29 cellular contexts compared by ENCODE assay signal in genomic region chr15:89652666-89653065, GRCh38. TPM values are rescaled to one million over a fixed set of nuclear protein-coding genes. Genes with fewer than 3 reads are reported as not detected.
DNase-seq lines count a peak whose midpoint lies in the region; ATAC-seq, FAIRE-seq and TF ChIP-seq lines count a peak whose summit lies in the region.
"Had no signal": no experiment of that assay in that cellular context is flagged by ENCODE, and none has a peak within 500 bp of the region (broad histone marks: within the 10 kb centered on the region; RNA-seq: fewer than 3 reads in every experiment).

No MANE protein-coding gene starts in this region.

- H3K56ac ChIP-seq in H1 (replicated peaks; ENCODE audit: insufficient read length, low read depth, low read length), result no peak overlapping the region

- H3K18ac ChIP-seq in H1 (ENCODE audit: extremely low read depth, low read length), result no peak overlapping the region

- H3K23ac ChIP-seq in H1 (ENCODE audit: insufficient read length), result no peak overlapping the region

- DNase-seq in A549 (ENCODE audit: low read depth in 1 of 2, low spot score in 1 of 2), result no peak
- no peak for DNase-seq in PC-3
- DNase-seq in H1 (ENCODE audit: low read depth in 1 of 2, low spot score in 2 of 2), result no peak
- peak; percentile 78 for DNase-seq in osteoblast (ENCODE audit: insufficient read length, low spot score, missing footprints)
- DNase-seq in SK-N-SH, result no peak
- DNase-seq in stimulated activated naive CD8-positive, alpha-beta T cell treated with anti-CD3 and anti-CD28 coated beads, Interleukin-15, Interleukin-2, amounts not matched to agents 100 U/mL and 50 U/mL, for 24 hours, result no peak
- no peak for DNase-seq in stimulated activated CD4-positive, alpha-beta T cell treated with anti-CD3 and anti-CD28 coated beads, Interleukin-1b, Interleukin-23, amount 100 ng/mL, for 48 hours
- DNase-seq: CD4-positive, CD25-positive, alpha-beta regulatory T cell; COR-L47; DMS 273 treated with DMSO at 0.1 percent for 48 hours; DMS79; EL; GDM1; HCEC 1CT; NCI-H1092; NCI-H1436 treated with DMSO at 0.1 percent for 48 hours; NCI-H1930; NCI-H446; NCI-H524 treated with DMSO at 0.1 percent for 48 hours; NCI-H774; SHP77 had no signal

- no peak overlapping the region for H2BK15ac ChIP-seq in H1 (ENCODE audit: low read length)

- no peak overlapping the region for H3K14ac ChIP-seq in H1 (ENCODE audit: insufficient read length)

- H3K79me2 ChIP-seq in PC-3 (ENCODE audit: low read length), result peaks cover 39% of the 10 kb centered on the region
- H3K79me2 ChIP-seq in H1 (ENCODE audit: control insufficient read depth in 1 of 2, insufficient read depth in 2 of 2, low read length in 2 of 2), result peaks cover 0 to 8% of the 10 kb centered on the region in 2 experiments; a peak in 2 of 4 replicates
- peaks cover 31% of the 10 kb centered on the region for H3K79me2 ChIP-seq in osteoblast (ENCODE audit: insufficient read depth, low read length)
- H3K79me2 ChIP-seq in SK-N-SH (ENCODE audit: insufficient read depth), result peaks cover 39% of the 10 kb centered on the region

- no peak for FAIRE-seq in A549 (lab: Jason Lieb, UNC)
- FAIRE-seq in H1 (lab: Jason Lieb, UNC), result no peak
- FAIRE-seq: GM12878 had no signal

- no peak overlapping the region for H2AK5ac ChIP-seq in H1 (ENCODE audit: low read depth, low read length)

- H3K4ac ChIP-seq in H1 (replicated peaks; ENCODE audit: insufficient read length, low read depth, low read length), result no peak overlapping the region

- peaks cover 4% of the 10 kb centered on the region; the same call in 1 of the 3 replicates for H3K4me1 ChIP-seq in A549
- peaks cover 20% of the 10 kb centered on the region; the same call in 1 of the 2 replicates for H3K4me1 ChIP-seq in PC-3 (ENCODE audit: insufficient read depth, low read length)
- H3K4me1 ChIP-seq in H1 (replicated peaks in 1 of 4; ENCODE audit: control insufficient read depth in 3 of 4, insufficient read depth in 4 of 4, low read length in 3 of 4), result peaks cover 0 to 2% (median under 1%) of the 10 kb centered on the region in 4 experiments; a peak in 2 of 7 replicates
- peaks cover 17% of the 10 kb centered on the region for H3K4me1 ChIP-seq in osteoblast (ENCODE audit: insufficient read depth, low read length)
- H3K4me1 ChIP-seq in SK-N-SH (ENCODE audit: control insufficient read depth in 1 of 2, insufficient read depth in 2 of 2, low read depth in 1 of 2, low read length in 1 of 2), result peaks cover 0 to 6% of the 10 kb centered on the region in 2 experiments; a peak in 2 of 4 replicates

- no peak for TF ChIP-seq EP300 in A549 (IDR thresholded peaks at IDR 0.05)
- TF ChIP-seq EP300 in H1 (IDR thresholded peaks at IDR 0.05; ENCODE audit: borderline replicate concordance in 1 of 2, low read depth in 2 of 2, low read length in 2 of 2), result no peak
- no peak for TF ChIP-seq EP300 in SK-N-SH (IDR thresholded peaks at IDR 0.05; ENCODE audit: borderline replicate concordance in 1 of 2, low read depth in 1 of 2, low read length in 1 of 2)

- no peak overlapping the region for H3K27ac ChIP-seq in A549
- no peak overlapping the region for H3K27ac ChIP-seq in PC-3 (ENCODE audit: low read length)
- no peak overlapping the region for H3K27ac ChIP-seq in H1 (ENCODE audit: low read depth, low read length)
- H3K27ac ChIP-seq in osteoblast (ENCODE audit: low read depth, low read length), result no peak overlapping the region
- H3K27ac ChIP-seq in SK-N-SH (ENCODE audit: low read depth in 2 of 2, low read length in 1 of 2), result no peak overlapping the region
- H3K27ac ChIP-seq: BLaER1, HL-60 had no signal

- ATAC-seq in A549 (peak; percentile 9 to 10; a peak in 1 of 6 replicates), PC-3 (no peak), GM19463 (IDR thresholded peaks at IDR 0.05; ENCODE audit: unreplicated experiment) (no peak)
- ATAC-seq in stimulated activated naive CD8-positive, alpha-beta T cell treated with anti-CD3 and anti-CD28 coated beads, Interleukin-15, Interleukin-2, amounts not matched to agents 100 U/mL and 50 U/mL, for 24 hours, result no peak
- ATAC-seq: GM12878, GM23338 had no signal

- H4K8ac ChIP-seq in H1 (ENCODE audit: extremely low read depth, insufficient read depth, low read length), result peak overlapping the region; percentile 71; the same call in 1 of the 2 replicates

- POLR2A ChIA-PET in A549 (lab: Yijun Ruan, JAX), result interaction anchor here (0.7 kb wide), 1 partner anchor 241 kb away, joined by 3 read pairs; the partner anchor contains the start of gene AP3S2
- POLR2A ChIA-PET in PC-3 (lab: Charles Lee; ENCODE audit: unreplicated experiment), result no interaction called here
- POLR2A ChIA-PET in H1 (lab: Charles Lee; ENCODE audit: partially characterized antibody), result interaction anchor here (0.6 kb wide), 1 partner anchor 137 kb away, joined by 3 read pairs; no protein-coding TSS in a partner anchor
- POLR2A ChIA-PET in SK-N-SH (lab: Yijun Ruan, JAX), result interaction anchor here (1.0 kb wide), 1 partner anchor 13 kb away, joined by 3 read pairs; no protein-coding TSS in a partner anchor

- H3K9ac ChIP-seq in PC-3 (ENCODE audit: low read length) (no peak overlapping the region), H1 (replicated peaks in 1 of 4; ENCODE audit: extremely low read depth in 1 of 4, low read depth in 3 of 4, low read length in 3 of 4) (no peak overlapping the region), SK-N-SH (no peak overlapping the region)
- H3K9ac ChIP-seq: BLaER1 had no signal

- intact Hi-C loops in PC-3 (cut with micrococcal nuclease), result no loop called here

- no peak overlapping the region for H2BK5ac ChIP-seq in H1 (ENCODE audit: low read depth, low read length)

- no peak overlapping the region for H3K4me2 ChIP-seq in A549
- H3K4me2 ChIP-seq in PC-3 (ENCODE audit: low read length), result no peak overlapping the region
- no peak overlapping the region for H3K4me2 ChIP-seq in H1 (ENCODE audit: insufficient read depth in 1 of 2, low read depth in 2 of 2, low read length in 2 of 2)
- no peak overlapping the region for H3K4me2 ChIP-seq in osteoblast (ENCODE audit: insufficient read depth, low read length)
- no peak overlapping the region for H3K4me2 ChIP-seq in SK-N-SH
- H3K4me2 ChIP-seq: BLaER1, GM23338 had no signal

- no peak overlapping the region for H2BK120ac ChIP-seq in H1 (replicated peaks; ENCODE audit: low read depth, low read length)

- H3F3A ChIP-seq in PC-3 (ENCODE audit: low read length, unreplicated experiment), result no peaks in the 10 kb centered on the region
- H3F3A ChIP-seq in SK-N-SH (replicated peaks; ENCODE audit: insufficient read depth), result peaks cover 16% of the 10 kb centered on the region

- H3K27me3 ChIP-seq in PC-3 (ENCODE audit: low read length), result no peaks in the 10 kb centered on the region
- H3K27me3 ChIP-seq in H1 (replicated peaks in 1 of 4; ENCODE audit: control insufficient read depth in 3 of 4, extremely low read depth in 1 of 4, insufficient read depth in 3 of 4, low read length in 3 of 4), result no peaks in the 10 kb centered on the region
- H3K27me3 ChIP-seq in osteoblast (ENCODE audit: insufficient read depth, low read length), result no peaks in the 10 kb centered on the region
- no peaks in the 10 kb centered on the region for H3K27me3 ChIP-seq in SK-N-SH (ENCODE audit: insufficient read depth)

- H2BK20ac ChIP-seq in H1 (ENCODE audit: low read length), result no peak overlapping the region

- H3K23me2 ChIP-seq in H1 (ENCODE audit: low read depth, low read length), result peaks cover 5% of the 10 kb centered on the region; the same call in 1 of the 2 replicates

- H3K4me3 ChIP-seq in A549 (no peak overlapping the region), PC-3 (ENCODE audit: low read length) (no peak overlapping the region), H1 (ENCODE audit: extremely low read depth in 1 of 4, insufficient read depth in 2 of 4, low read depth in 3 of 4, low read length in 4 of 4) (no peak overlapping the region), osteoblast (ENCODE audit: insufficient read depth, low read length) (no peak overlapping the region), SK-N-SH (ENCODE audit: low read depth in 2 of 2, low read length in 1 of 2) (no peak overlapping the region)
- H3K4me3 ChIP-seq: BLaER1, GM12878, GM23338 had no signal

- CTCF ChIA-PET in A549 (lab: Yijun Ruan, JAX) (interaction anchor here (1.2 to 1.9 kb wide), 5 partner anchors 10 to 294 kb away, joined by 3 to 5 read pairs (median 3); no protein-coding TSS in a partner anchor), PC-3 (lab: Charles Lee) (no interaction called here), H1 (lab: Charles Lee; ENCODE audit: partially characterized antibody) (interaction anchor here (0.6 to 1.4 kb wide), 3 partner anchors 16 to 37 kb away, joined by 3 to 5 read pairs (median 4); no protein-coding TSS in a partner anchor), SK-N-SH (lab: Yijun Ruan, JAX) (no interaction called here)

- TF ChIP-seq POLR2A in A549 (IDR thresholded peaks at IDR 0.05; ENCODE audit: low read length) (no peak), H1 (IDR thresholded peaks at IDR 0.05; ENCODE audit: control extremely low read depth in 1 of 2, low read depth in 2 of 2, low read length in 2 of 2) (no peak)

- H3K36me3 ChIP-seq in PC-3 (ENCODE audit: low read depth, low read length) (peaks cover 5% of the 10 kb centered on the region; the same call in 1 of the 2 replicates), H1 (ENCODE audit: control insufficient read depth in 2 of 4, insufficient read depth in 4 of 4, low read length in 3 of 4) (peaks cover 0 to 12% (median 0%) of the 10 kb centered on the region in 4 experiments; a peak in 1 of 8 replicates), osteoblast (ENCODE audit: insufficient read depth, low read length) (peaks cover 26% of the 10 kb centered on the region), SK-N-SH (replicated peaks in 1 of 2; ENCODE audit: control insufficient read depth in 1 of 2, insufficient read depth in 2 of 2, low read length in 1 of 2) (peaks cover 0 to 11% of the 10 kb centered on the region in 2 experiments)

- H2BK12ac ChIP-seq in H1 (ENCODE audit: low read depth, low read length), result no peak overlapping the region

- no peak overlapping the region for H4K5ac ChIP-seq in H1 (ENCODE audit: insufficient read length, low read depth, low read length)

- 90% methylated on average over 15 of the region's 16 CpGs for WGBS in A549 (ENCODE audit: missing lambda C conversion rate)
- 82% methylated on average over 16 of the region's 16 CpGs; no CpG with 5 or more reads in 1 of the 2 experiments for WGBS in H1 (ENCODE audit: extremely low coverage in 1 of 2, insufficient coverage in 1 of 2, insufficient read length in 1 of 2, insufficient replicate concordance in 2 of 2, low coverage in 1 of 2, low lambda C conversion rate in 2 of 2, missing lambda C conversion rate in 1 of 2), 2 experiments
- WGBS in SK-N-SH (ENCODE audit: low lambda C conversion rate), result 100% methylated on average over 5 of the region's 16 CpGs

- no peak for TF ChIP-seq CTCF in A549 (IDR thresholded peaks at IDR 0.05)
- 0 out of 2 replicates have a peak, but pooled peaks have one; percentile 19 for TF ChIP-seq CTCF in PC-3 (conservative IDR thresholded peaks at IDR 0.05; ENCODE audit: low read depth, low read length)
- TF ChIP-seq CTCF in H1 (IDR thresholded peaks at IDR 0.05; ENCODE audit: control extremely low read depth in 1 of 3, insufficient read depth in 1 of 3, low read depth in 1 of 3, low read length in 3 of 3), result peak in 1 of 3 experiments; percentile 15; a peak in 2 of 4 replicates
- no peak for TF ChIP-seq CTCF in osteoblast (IDR thresholded peaks at IDR 0.05; ENCODE audit: extremely low read depth, low read depth, low read length)
- TF ChIP-seq CTCF in SK-N-SH (IDR thresholded peaks at IDR 0.05), result no peak

- H4K91ac ChIP-seq in H1 (replicated peaks; ENCODE audit: insufficient read length, low read length), result no peak overlapping the region

- H2AFZ ChIP-seq in PC-3 (ENCODE audit: low read length), result no peak overlapping the region
- no peak overlapping the region for H2AFZ ChIP-seq in H1 (ENCODE audit: low read length)
- no peak overlapping the region for H2AFZ ChIP-seq in osteoblast (ENCODE audit: low read length)
- no peak overlapping the region for H2AFZ ChIP-seq in SK-N-SH (ENCODE audit: low read depth)
- H2AFZ ChIP-seq: GM23338 had no signal

- peaks cover 8% of the 10 kb centered on the region; the same call in 1 of the 2 replicates for H3K79me1 ChIP-seq in H1 (ENCODE audit: low read depth, low read length)

- H4K20me1 ChIP-seq in PC-3 (ENCODE audit: low read length), result no peaks in the 10 kb centered on the region
- peaks cover 3 to 5% of the 10 kb centered on the region in 2 experiments for H4K20me1 ChIP-seq in H1 (replicated peaks in 1 of 2; ENCODE audit: control insufficient read depth in 1 of 2, insufficient read depth in 2 of 2, low read length in 2 of 2)
- H4K20me1 ChIP-seq in osteoblast (ENCODE audit: insufficient read depth, low read length), result peaks cover 27% of the 10 kb centered on the region
- no peaks in the 10 kb centered on the region for H4K20me1 ChIP-seq in SK-N-SH (ENCODE audit: insufficient read depth)

- H3K9me3 ChIP-seq in A549 (no peaks in the 10 kb centered on the region), PC-3 (ENCODE audit: low read length) (no peaks in the 10 kb centered on the region), H1 (ENCODE audit: insufficient read depth in 2 of 2, low read depth in 1 of 2, low read length in 1 of 2) (no peaks in the 10 kb centered on the region), osteoblast (ENCODE audit: low read depth, low read length) (no peaks in the 10 kb centered on the region), SK-N-SH (no peaks in the 10 kb centered on the region)

- BruUV-seq in PC-3 (replicated peaks; lab: Mats Ljungman, UMichigan), result no TSS peak

- H3K9me2 ChIP-seq in PC-3 (replicated peaks; ENCODE audit: low read length) (no peaks in the 10 kb centered on the region), SK-N-SH (no peaks in the 10 kb centered on the region)

- TF ChIP-seq RAD21 in A549 (conservative IDR thresholded peaks at IDR 0.05 in 1 of 2, IDR thresholded peaks at IDR 0.05 in 1 of 2) (no peak), H1 (IDR thresholded peaks at IDR 0.05 in 1 of 2, conservative IDR thresholded peaks at IDR 0.05 in 1 of 2; ENCODE audit: low read depth in 2 of 2, low read length in 2 of 2) (no peak), SK-N-SH (IDR thresholded peaks at IDR 0.05; ENCODE audit: low read length) (no peak)

RNA-seq across cellular contexts. Expression of gene KIF7, which starts 2.6 kb away (rescaled TPM):
- polyA plus RNA-seq in A549 (2011; rRNA removed) (2.1 and 2.2 TPM in 2 replicates), A549 (2017; fragmentation: RNase III; extraction: RNeasy Plus Mini Kit Qiagen cat#74134 plus additional on column Dnase treatment) (3.3 to 4.1 TPM (median 3.9 TPM) in 3 replicates), H1 (2011; rRNA removed) (4.9 and 7.0 TPM in 2 replicates), SK-N-SH (2012; rRNA removed) (11.2 and 12.0 TPM in 2 replicates)
- polyA plus RNA-seq in A549 (2012; cell fraction: cytosol; rRNA removed), result 4.9 and 5.9 TPM in 2 replicates
- 14.3 and 15.9 TPM in 2 replicates for polyA plus RNA-seq in A549 (2012; cell fraction: nucleus; rRNA removed)
- polyA minus RNA-seq in A549 (2011; rRNA and poly(A)+ RNA removed), result 1.4 and 1.6 TPM in 2 replicates
- total RNA-seq in PC-3 (2014; rRNA removed) (18.8 and 27.2 TPM in 2 replicates), osteoblast (10.6 and 12.3 TPM in 2 replicates)
- 14.0 TPM in 2 replicates for total RNA-seq in H1 (2021; fragmentation: NEBNext Ultra II Directional; extraction: Animal tissue kit (Norgen Biotek cat#: 25700))
- polyA plus RNA-seq in H1 (2011; cell fraction: cytosol; rRNA removed), result 9.8 TPM
- 18.2 TPM for polyA plus RNA-seq in H1 (2011; cell fraction: nucleus; rRNA removed)
- polyA plus RNA-seq in H1 (2012, experiment 1 of 2), result 7.0 to 13.1 TPM (median 12.5 TPM) in 4 replicates
- polyA plus RNA-seq in H1 (2012, experiment 2 of 2), result 3.4 TPM
- polyA plus RNA-seq in H1 (2013, experiment 1 of 2), result 6.0 TPM
- 5.6 TPM for polyA plus RNA-seq in H1 (2013, experiment 2 of 2)
- 3.9 and 4.4 TPM in 2 replicates for polyA minus RNA-seq in H1 (2011; rRNA and poly(A)+ RNA removed)
- 7.1 TPM for polyA minus RNA-seq in H1 (2011; cell fraction: cytosol; rRNA and poly(A)+ RNA removed)
- polyA minus RNA-seq in H1 (2011; cell fraction: nucleus; rRNA and poly(A)+ RNA removed), result 8.6 TPM
- polyA plus RNA-seq in SK-N-SH (2012; cell fraction: cytosol; rRNA removed), result 5.8 and 7.6 TPM in 2 replicates
- polyA plus RNA-seq in SK-N-SH (2012; cell fraction: nucleus; rRNA removed), result 26.1 and 33.6 TPM in 2 replicates
- polyA plus RNA-seq: CD4-positive, CD25-positive, alpha-beta regulatory T cell; IgD-negative memory B cell had no signal

RNA-seq across cellular contexts. Expression of gene PLIN1, which starts 26.5 kb away (rescaled TPM):
- polyA plus RNA-seq in A549 (2011; rRNA removed) (0.56 and 0.74 TPM in 2 replicates), A549 (2017; fragmentation: RNase III; extraction: RNeasy Plus Mini Kit Qiagen cat#74134 plus additional on column Dnase treatment) (0.13 to 0.28 TPM (median 0.27 TPM) in 3 replicates), H1 (2011; rRNA removed) (0.33 and 0.41 TPM in 2 replicates), SK-N-SH (2012; rRNA removed) (0.08 TPM in 2 replicates)
- 0.15 and 0.26 TPM in 2 replicates for polyA plus RNA-seq in A549 (2012; cell fraction: cytosol; rRNA removed)
- 0.56 and 0.61 TPM in 2 replicates for polyA plus RNA-seq in A549 (2012; cell fraction: nucleus; rRNA removed)
- 0.08 and 0.24 TPM in 2 replicates for polyA minus RNA-seq in A549 (2011; rRNA and poly(A)+ RNA removed)
- total RNA-seq in PC-3 (2014; rRNA removed) (1.0 and 1.3 TPM in 2 replicates), osteoblast (under 0.01 TPM in 1 of 2 replicates, not detected in the other)
- 0.11 TPM in 1 of 2 replicates, not detected in the other for total RNA-seq in H1 (2021; fragmentation: NEBNext Ultra II Directional; extraction: Animal tissue kit (Norgen Biotek cat#: 25700))
- 0.32 TPM for polyA plus RNA-seq in H1 (2011; cell fraction: cytosol; rRNA removed)
- polyA plus RNA-seq in H1 (2011; cell fraction: nucleus; rRNA removed), result 0.86 TPM
- 0.11 to 0.16 TPM (median 0.15 TPM) in 3 of 4 replicates, not detected in the other for polyA plus RNA-seq in H1 (2012, experiment 1 of 2)
- 0.08 TPM for polyA plus RNA-seq in H1 (2012, experiment 2 of 2)
- 0.08 TPM for polyA plus RNA-seq in H1 (2013, experiment 1 of 2)
- polyA plus RNA-seq in H1 (2013, experiment 2 of 2), result 0.15 TPM
- polyA minus RNA-seq in H1 (2011; rRNA and poly(A)+ RNA removed), result 0.06 TPM in 1 of 2 replicates, not detected in the other
- not detected for polyA minus RNA-seq in H1 (2011; cell fraction: cytosol; rRNA and poly(A)+ RNA removed)
- polyA minus RNA-seq in H1 (2011; cell fraction: nucleus; rRNA and poly(A)+ RNA removed), result not detected
- 0.09 and 0.10 TPM in 2 replicates for polyA plus RNA-seq in SK-N-SH (2012; cell fraction: cytosol; rRNA removed)
- 0.39 and 0.40 TPM in 2 replicates for polyA plus RNA-seq in SK-N-SH (2012; cell fraction: nucleus; rRNA removed)
- total RNA-seq: A172; CD4-positive, CD25-positive, alpha-beta regulatory T cell; SK-MEL-5 had no signal
- polyA plus RNA-seq: CD4-positive, CD25-positive, alpha-beta regulatory T cell; IgD-negative memory B cell had no signal

RNA-seq across cellular contexts. Expression of gene PEX11A, which starts 37.9 kb away (rescaled TPM):
- polyA plus RNA-seq in A549 (2011; rRNA removed) (8.1 and 11.3 TPM in 2 replicates), A549 (2017; fragmentation: RNase III; extraction: RNeasy Plus Mini Kit Qiagen cat#74134 plus additional on column Dnase treatment) (5.2 to 6.3 TPM (median 6.0 TPM) in 3 replicates), H1 (2011; rRNA removed) (2.3 and 3.0 TPM in 2 replicates), SK-N-SH (2012; rRNA removed) (6.1 and 7.0 TPM in 2 replicates)
- 3.2 TPM in 2 replicates for polyA plus RNA-seq in A549 (2012; cell fraction: cytosol; rRNA removed)
- 1.7 and 2.0 TPM in 2 replicates for polyA plus RNA-seq in A549 (2012; cell fraction: nucleus; rRNA removed)
- 6.7 and 10.0 TPM in 2 replicates for polyA minus RNA-seq in A549 (2011; rRNA and poly(A)+ RNA removed)
- total RNA-seq in PC-3 (2014; rRNA removed) (7.8 and 9.7 TPM in 2 replicates), osteoblast (4.0 and 5.0 TPM in 2 replicates)
- 2.2 and 2.9 TPM in 2 replicates for total RNA-seq in H1 (2021; fragmentation: NEBNext Ultra II Directional; extraction: Animal tissue kit (Norgen Biotek cat#: 25700))
- polyA plus RNA-seq in H1 (2011; cell fraction: cytosol; rRNA removed), result 2.2 TPM
- 1.7 TPM for polyA plus RNA-seq in H1 (2011; cell fraction: nucleus; rRNA removed)
- polyA plus RNA-seq in H1 (2012, experiment 1 of 2), result 2.5 to 3.5 TPM (median 2.7 TPM) in 4 replicates
- polyA plus RNA-seq in H1 (2012, experiment 2 of 2), result 1.5 TPM
- polyA plus RNA-seq in H1 (2013, experiment 1 of 2), result 2.2 TPM
- polyA plus RNA-seq in H1 (2013, experiment 2 of 2), result 2.4 TPM
- 3.4 and 4.1 TPM in 2 replicates for polyA minus RNA-seq in H1 (2011; rRNA and poly(A)+ RNA removed)
- polyA minus RNA-seq in H1 (2011; cell fraction: cytosol; rRNA and poly(A)+ RNA removed), result 3.0 TPM
- 2.7 TPM for polyA minus RNA-seq in H1 (2011; cell fraction: nucleus; rRNA and poly(A)+ RNA removed)
- polyA plus RNA-seq in SK-N-SH (2012; cell fraction: cytosol; rRNA removed), result 5.9 and 6.6 TPM in 2 replicates
- polyA plus RNA-seq in SK-N-SH (2012; cell fraction: nucleus; rRNA removed), result 3.5 and 5.1 TPM in 2 replicates

RNA-seq across cellular contexts. Expression of gene WDR93, which starts 37.9 kb away (rescaled TPM):
- polyA plus RNA-seq in A549 (2011; rRNA removed), result 0.26 and 0.38 TPM in 2 replicates
- polyA plus RNA-seq in A549 (2012; cell fraction: cytosol; rRNA removed), result 0.09 and 0.12 TPM in 2 replicates
- 0.06 and 0.07 TPM in 2 replicates for polyA plus RNA-seq in A549 (2012; cell fraction: nucleus; rRNA removed)
- polyA plus RNA-seq in A549 (2017; fragmentation: RNase III; extraction: RNeasy Plus Mini Kit Qiagen cat#74134 plus additional on column Dnase treatment), result 0.10 to 0.16 TPM (median 0.12 TPM) in 3 replicates
- 0.19 and 0.29 TPM in 2 replicates for polyA minus RNA-seq in A549 (2011; rRNA and poly(A)+ RNA removed)
- 0.22 TPM in 1 of 2 replicates, not detected in the other for total RNA-seq in PC-3 (2014; rRNA removed)
- not detected in 2 replicates for total RNA-seq in H1 (2021; fragmentation: NEBNext Ultra II Directional; extraction: Animal tissue kit (Norgen Biotek cat#: 25700))
- 0.03 and 0.08 TPM in 2 replicates for polyA plus RNA-seq in H1 (2011; rRNA removed)
- polyA plus RNA-seq in H1 (2011; cell fraction: cytosol; rRNA removed), result 0.22 TPM
- 0.06 TPM for polyA plus RNA-seq in H1 (2011; cell fraction: nucleus; rRNA removed)
- polyA plus RNA-seq in H1 (2012, experiment 1 of 2), result 0.08 to 0.29 TPM in 2 of 4 replicates, not detected in the others
- polyA plus RNA-seq in H1 (2012, experiment 2 of 2), result not detected
- polyA plus RNA-seq in H1 (2013, experiment 1 of 2), result 0.06 TPM
- polyA plus RNA-seq in H1 (2013, experiment 2 of 2), result 0.04 TPM
- polyA minus RNA-seq in H1 (2011; rRNA and poly(A)+ RNA removed), result not detected in 2 replicates
- not detected for polyA minus RNA-seq in H1 (2011; cell fraction: cytosol; rRNA and poly(A)+ RNA removed)
- polyA minus RNA-seq in H1 (2011; cell fraction: nucleus; rRNA and poly(A)+ RNA removed), result not detected
- total RNA-seq in osteoblast, result under 0.01 and 0.36 TPM in 2 replicates
- polyA plus RNA-seq in SK-N-SH (2012; rRNA removed), result 0.35 and 0.57 TPM in 2 replicates
- 0.28 and 0.30 TPM in 2 replicates for polyA plus RNA-seq in SK-N-SH (2012; cell fraction: cytosol; rRNA removed)
- 0.25 and 0.49 TPM in 2 replicates for polyA plus RNA-seq in SK-N-SH (2012; cell fraction: nucleus; rRNA removed)
- total RNA-seq: A172; CD4-positive, CD25-positive, alpha-beta regulatory T cell; GM12878; SK-MEL-5 had no signal
- polyA plus RNA-seq: CD4-positive, CD25-positive, alpha-beta regulatory T cell; GM12878; GM23338; IgD-negative memory B cell had no signal

Comparison
In these comparisons a context has a peak if more than half of its experiments do, and no peak if none do; other contexts are left out.
1. ATAC-seq: peak in A549 (2 of 2); none in PC-3 (single experiment), GM19463 (single experiment) and stimulated activated naive CD8-positive, alpha-beta T cell treated with anti-CD3 and anti-CD28 coated beads, Interleukin-15, Interleukin-2, amounts not matched to agents 100 U/mL and 50 U/mL, for 24 hours (single experiment).
2. CTCF ChIA-PET loops: an anchor here in A549 (1.2 to 1.9 kb wide) and H1 (0.6 to 1.4 kb wide); none called in PC-3 and SK-N-SH.